ENCODE assay signal across 23 cellular contexts in genomic region chr5:3155029-3155428, GRCh38.
"Had no signal": no experiment of that assay in that cellular context is flagged by ENCODE, and none has a peak within 500 bp of the region (broad histone marks: within the 10 kb centered on the region; RNA-seq: fewer than 3 reads in every experiment).

No MANE protein-coding gene starts in this region.

- H3K36me3 Mint-ChIP-seq: activated naive CD4-positive, alpha-beta T cell treated with anti-CD3 and anti-CD28 coated beads, Interleukin-2, amount 10 ng/mL, durations not matched to agents 7 days and 5 days; activated naive CD8-positive, alpha-beta T cell treated with anti-CD3 and anti-CD28 coated beads for 36 hours had no signal

- ATAC-seq: activated T-cell treated with anti-CD3 and anti-CD28 coated beads, Interleukin-2, amount 50 U/mL, for 72 hours; SK-N-SH treated with all-trans-retinoic acid at 6 μM for 48 hours had no signal

- DNase-seq: activated B cell treated with CpG ODN at 0.5 μM for 24 hours; activated CD4-positive, alpha-beta memory T cell treated with anti-CD3 and anti-CD28 coated beads, Interleukin-2, amount 10 ng/mL, durations not matched to agents 7 days and 5 days; activated CD4-positive, alpha-beta T cell treated with anti-CD3 and anti-CD28 coated beads for 1 hour; activated CD4-positive, alpha-beta T cell treated with anti-CD3 and anti-CD28 coated beads, Interleukin-2, amount 50 U/mL, for 1 hour; activated gamma-delta T cell treated with Interleukin-2 at 50 U/mL for 16 hours; activated naive CD4-positive, alpha-beta T cell treated with anti-CD3 and anti-CD28 coated beads, Interleukin-2, amount 10 ng/mL, durations not matched to agents 7 days and 5 days; activated naive CD8-positive, alpha-beta T cell treated with anti-CD3 and anti-CD28 coated beads for 36 hours; activated T-cell treated with anti-CD3 and anti-CD28 coated beads, Interleukin-2, amount 50 U/mL, for 72 hours; cerebellar nuclear complex; Kasumi-1; KBM-7; NCI-H1092; NCI-H1417; NCI-H1930; NCI-H345; NCI-H510A; NCI-H526 treated with DMSO at 0.1 percent for 48 hours; NCI-H82; SIG-M5; SW 1271 had no signal

- H3K4me3 Mint-ChIP-seq: activated B cell treated with CpG ODN at 0.5 μM for 24 hours; activated CD4-positive, alpha-beta memory T cell treated with anti-CD3 and anti-CD28 coated beads, Interleukin-2, amount 10 ng/mL, durations not matched to agents 7 days and 5 days; activated naive CD4-positive, alpha-beta T cell treated with anti-CD3 and anti-CD28 coated beads, Interleukin-2, amount 10 ng/mL, durations not matched to agents 7 days and 5 days; activated naive CD8-positive, alpha-beta T cell treated with anti-CD3 and anti-CD28 coated beads for 36 hours; activated T-cell treated with anti-CD3 and anti-CD28 coated beads, Interleukin-2, amount 50 U/mL, for 72 hours; T-helper 1 cell treated with Interleukin-12 subunit alpha and Interleukin-12 subunit beta and Interleukin-4 antibody, amounts not matched to agents 30 μg/mL and 1 μg/mL, for 36 hours had no signal

- H3K27ac Mint-ChIP-seq: activated B cell treated with CpG ODN at 0.5 μM for 24 hours; activated CD4-positive, alpha-beta memory T cell treated with anti-CD3 and anti-CD28 coated beads, Interleukin-2, amount 10 ng/mL, durations not matched to agents 7 days and 5 days; activated naive CD4-positive, alpha-beta T cell treated with anti-CD3 and anti-CD28 coated beads, Interleukin-2, amount 10 ng/mL, durations not matched to agents 7 days and 5 days; activated naive CD8-positive, alpha-beta T cell treated with anti-CD3 and anti-CD28 coated beads for 36 hours; activated T-cell treated with anti-CD3 and anti-CD28 coated beads, Interleukin-2, amount 50 U/mL, for 72 hours; activated T-helper 2 cell treated with anti-CD3 and anti-CD28 coated beads, Interferon-gamma antibody, Interleukin-2, Interleukin-4, amounts not matched to agents 10 μg/mL and 5 μg/mL and 100 μg/mL, durations not matched to agents 14 hours and 24 hours and 36 hours; T-helper 1 cell treated with Interleukin-12 subunit alpha and Interleukin-12 subunit beta and Interleukin-4 antibody, amounts not matched to agents 30 μg/mL and 1 μg/mL, for 36 hours had no signal

- H3K27me3 Mint-ChIP-seq: activated B cell treated with CpG ODN at 0.5 μM for 24 hours; activated CD4-positive, alpha-beta memory T cell treated with anti-CD3 and anti-CD28 coated beads, Interleukin-2, amount 10 ng/mL, durations not matched to agents 7 days and 5 days; activated naive CD4-positive, alpha-beta T cell treated with anti-CD3 and anti-CD28 coated beads, Interleukin-2, amount 10 ng/mL, durations not matched to agents 7 days and 5 days had no signal

- H3K4me1 Mint-ChIP-seq: activated B cell treated with CpG ODN at 0.5 μM for 24 hours; activated CD4-positive, alpha-beta memory T cell treated with anti-CD3 and anti-CD28 coated beads, Interleukin-2, amount 10 ng/mL, durations not matched to agents 7 days and 5 days; activated naive CD4-positive, alpha-beta T cell treated with anti-CD3 and anti-CD28 coated beads, Interleukin-2, amount 10 ng/mL, durations not matched to agents 7 days and 5 days; activated naive CD8-positive, alpha-beta T cell treated with anti-CD3 and anti-CD28 coated beads for 36 hours had no signal
